8 cellular contexts compared by ENCODE assay signal in the genomic region with DNA sequence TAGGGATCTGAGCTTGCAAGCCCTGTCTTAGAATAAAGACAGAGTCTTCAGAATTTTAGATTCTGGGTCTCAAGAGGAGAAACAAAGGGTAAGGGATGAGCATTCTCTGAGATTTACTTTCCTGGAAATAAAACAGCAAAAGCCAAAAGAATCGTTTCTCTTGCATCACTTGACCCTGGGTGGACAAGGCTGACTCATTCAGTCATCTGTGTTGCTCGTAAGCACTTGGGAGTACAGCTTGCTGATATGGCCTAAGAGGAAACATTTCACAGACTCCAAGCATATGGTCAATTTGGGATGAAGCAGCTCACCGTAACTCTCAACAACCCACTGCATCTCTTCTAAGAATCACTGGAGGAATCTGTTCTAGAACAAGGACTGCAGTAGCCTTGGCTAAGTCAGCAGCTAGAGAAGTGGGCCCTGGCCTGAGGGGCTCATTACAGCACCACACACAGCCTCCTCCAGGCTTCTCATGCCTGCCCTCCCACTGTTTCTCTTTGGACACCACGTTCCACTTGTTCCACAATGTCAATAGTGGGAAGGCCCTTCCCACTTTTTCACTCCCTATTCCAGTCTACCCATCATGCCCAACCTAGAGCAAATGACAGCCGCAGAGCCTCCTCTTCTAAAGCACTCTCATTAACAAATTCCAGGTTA.
DNase-seq lines count a peak whose midpoint lies in the region; TF ChIP-seq lines count a peak whose summit lies in the region.

No MANE protein-coding gene starts in this region.

- no peak overlapping the region for H3K9ac ChIP-seq in neural cell (ENCODE audit: low read length)

- TF ChIP-seq RAD21 in neural cell (conservative IDR thresholded peaks at IDR 0.05) = no peak

- TF ChIP-seq CTCF in AG04450 (IDR thresholded peaks at IDR 0.05; ENCODE audit: low read depth, low read length) = no peak
- no peak for TF ChIP-seq CTCF in epithelial cell of esophagus (IDR thresholded peaks at IDR 0.05; ENCODE audit: insufficient read depth, low read depth, low read length, missing control alignments)
- no peak for TF ChIP-seq CTCF in neural cell (IDR thresholded peaks at IDR 0.05; ENCODE audit: poor library complexity, severe bottlenecking)

- no peaks in the 10 kb centered on the region for H3F3A ChIP-seq in neural cell (ENCODE audit: insufficient read depth, low read length, poor library complexity, severe bottlenecking)

- CTCF ChIA-PET in AG04450 (lab: Charles Lee) = no interaction called here

- no peak for TF ChIP-seq EP300 in neural cell (conservative IDR thresholded peaks at IDR 0.05; ENCODE audit: poor library complexity, severe bottlenecking)

- no peaks in the 10 kb centered on the region for H3K9me3 ChIP-seq in AG04450 (ENCODE audit: control insufficient read depth, insufficient read depth, low read length)
- H3K9me3 ChIP-seq in neural cell (ENCODE audit: low read length) = no peaks in the 10 kb centered on the region

- H3K9me2 ChIP-seq in neural cell (ENCODE audit: insufficient read depth, low read length) = no peaks in the 10 kb centered on the region

- H3K4me3 ChIP-seq in AG04450 (ENCODE audit: low read depth, low read length) = no peak overlapping the region
- H3K4me3 ChIP-seq in epithelial cell of esophagus (ENCODE audit: low read length) = no peak overlapping the region
- no peak overlapping the region for H3K4me3 ChIP-seq in neural cell (ENCODE audit: low read length)

- POLR2A ChIA-PET in AG04450 (lab: Yijun Ruan, JAX) = interaction anchor here (0.9 to 1.5 kb wide), 5 partner anchors 11 to 49 kb away, joined by 3 to 7 read pairs (median 4); no protein-coding TSS in a partner anchor

- H4K20me1 ChIP-seq in neural cell (ENCODE audit: insufficient read depth) = no peaks in the 10 kb centered on the region

- H3K27ac ChIP-seq in AG04450 (ENCODE audit: low read depth, low read length) (peak overlapping the region; percentile 93), neural cell (ENCODE audit: low read length) (peak overlapping the region; percentile 54)

- H3K36me3 ChIP-seq in neural cell (ENCODE audit: insufficient read depth, low read length) = no peaks in the 10 kb centered on the region

- H3K4me2 ChIP-seq in neural cell (ENCODE audit: low read length) = no peak overlapping the region

- no peaks in the 10 kb centered on the region for H3K79me2 ChIP-seq in neural cell (replicated peaks; ENCODE audit: insufficient read depth, low read length)

- no peak overlapping the region for H2AFZ ChIP-seq in neural cell (ENCODE audit: low read depth, low read length)

- DNase-seq in AG04450 (ENCODE audit: low read depth, low spot score) = peak; percentile 89
- peak; percentile 37 to 56 for DNase-seq in NOMO-1 (lab: John Stamatoyannopoulos, UW; ENCODE audit: unreplicated experiment in 2 of 2)
- DNase-seq in epithelial cell of esophagus (ENCODE audit: low read depth) = peak; percentile 66
- DNase-seq in NCI-H1048 (lab: John Stamatoyannopoulos, UW) = no peak
- DNase-seq in AML-193 (lab: John Stamatoyannopoulos, UW) = no peak
- no peak for DNase-seq in stimulated activated CD4-positive, alpha-beta T cell treated with anti-CD3 and anti-CD28 coated beads, Interleukin-1b, Interleukin-23, amount 100 ng/mL, for 48 hours
- no peak for DNase-seq in activated CD4-positive, alpha-beta T cell treated with anti-CD3 and anti-CD28 coated beads, Interleukin-2, amount 50 U/mL, for 48 hours

- H3K27me3 ChIP-seq in AG04450 (ENCODE audit: control insufficient read depth, insufficient read depth, low read length) (no peaks in the 10 kb centered on the region), neural cell (ENCODE audit: insufficient read depth, low read depth, low read length) (no peaks in the 10 kb centered on the region)

TF ChIP-seq in neural cell, 6 proteins besides CTCF, POLR2A, EP300 and RAD21:
- no peak for TF ChIP-seq TAF1 (IDR thresholded peaks at IDR 0.05; ENCODE audit: low read depth)
- TF ChIP-seq MXI1 (conservative IDR thresholded peaks at IDR 0.05; ENCODE audit: poor library complexity, severe bottlenecking) = no peak

Comparison
In these comparisons a context has a peak if more than half of its experiments do, and no peak if none do; other contexts are left out.
1. DNase-seq: peak in AG04450 (single experiment), NOMO-1 (2 of 2) and epithelial cell of esophagus (single experiment); none in NCI-H1048 (single experiment), AML-193 (0 of 2), stimulated activated CD4-positive, alpha-beta T cell treated with anti-CD3 and anti-CD28 coated beads, Interleukin-1b, Interleukin-23, amount 100 ng/mL, for 48 hours (single experiment) and activated CD4-positive, alpha-beta T cell treated with anti-CD3 and anti-CD28 coated beads, Interleukin-2, amount 50 U/mL, for 48 hours (0 of 2).